ENCODE assay signal across 8 cellular contexts in the genomic region with DNA sequence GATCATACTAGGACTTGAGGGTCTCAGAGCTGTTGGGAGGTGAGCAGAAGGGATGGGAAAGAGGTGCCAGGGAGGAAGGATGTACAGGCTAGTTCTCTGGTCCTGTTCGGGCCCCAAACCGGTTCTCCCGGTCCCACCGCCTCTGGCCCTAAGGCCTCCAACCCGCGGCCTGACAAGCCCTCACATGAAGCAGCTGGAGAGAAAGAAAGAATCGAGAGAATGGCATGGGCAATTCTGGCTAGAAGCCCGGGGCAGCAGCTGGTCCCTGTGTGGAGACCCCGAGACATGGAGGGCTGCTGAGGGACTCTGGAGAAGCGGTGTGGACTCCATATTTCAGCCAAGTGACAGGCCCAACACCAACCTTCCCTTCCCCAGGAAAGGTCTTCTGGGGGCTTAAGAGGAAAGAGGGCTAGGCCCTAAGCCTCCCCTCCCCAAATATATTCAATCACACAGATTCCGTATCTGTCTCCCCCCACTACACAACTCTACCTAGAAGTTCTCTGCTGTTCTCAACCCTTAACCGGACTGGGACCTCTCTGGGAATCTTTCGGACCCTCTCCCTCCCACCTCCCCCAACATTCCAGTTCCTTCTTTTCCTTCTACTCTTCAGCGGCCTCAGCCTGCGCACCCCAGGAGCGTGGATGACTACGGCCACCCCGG. TPM values are rescaled to one million over a fixed set of nuclear protein-coding genes. Genes with fewer than 3 reads are reported as not detected.
DNase-seq lines count a peak whose midpoint lies in the region; ATAC-seq, FAIRE-seq and TF ChIP-seq lines count a peak whose summit lies in the region.

No MANE protein-coding gene starts in this region.

- H3K27me3 ChIP-seq in bronchial epithelial cell (ENCODE audit: control insufficient read depth, insufficient read depth, low read length) (no peaks in the 10 kb centered on the region), liver (ENCODE audit: control insufficient read depth in 4 of 4, insufficient read depth in 4 of 4, low read length in 3 of 4) (no peaks in the 10 kb centered on the region), suprapubic skin (no peaks in the 10 kb centered on the region)

- H3K9me3 ChIP-seq in liver (ENCODE audit: control insufficient read depth in 4 of 4, low read length in 3 of 4): no peaks in the 10 kb centered on the region
- H3K9me3 ChIP-seq in suprapubic skin: no peaks in the 10 kb centered on the region

- H3K27ac ChIP-seq in liver (ENCODE audit: low read depth in 1 of 2, low read length in 2 of 2): peak overlapping the region; percentile 91 to 94
- H3K27ac ChIP-seq in suprapubic skin: peak overlapping the region; percentile 95

- no peak for TF ChIP-seq RAD21 in liver (IDR thresholded peaks at IDR 0.05)

- peak overlapping the region; percentile 94 to 95 for H3K9ac ChIP-seq in liver (ENCODE audit: low read depth in 1 of 2, low read length in 2 of 2)

- peaks cover 15% of the 10 kb centered on the region for H3K36me3 ChIP-seq in bronchial epithelial cell (ENCODE audit: control insufficient read depth, insufficient read depth, low read length)
- peaks cover 2 to 24% (median 19%) of the 10 kb centered on the region in 4 donors for H3K36me3 ChIP-seq in liver (ENCODE audit: control insufficient read depth in 4 of 4, insufficient read depth in 3 of 4, low read depth in 1 of 4, low read length in 3 of 4)
- H3K36me3 ChIP-seq in suprapubic skin: peaks cover 23% of the 10 kb centered on the region

- FAIRE-seq in bronchial epithelial cell (lab: Jason Lieb, UNC) (no peak), HTR-8/SVneo (lab: Jason Lieb, UNC) (no peak)

- H3K4me3 ChIP-seq in bronchial epithelial cell (ENCODE audit: low read depth, low read length) (peak overlapping the region; percentile 92), liver (ENCODE audit: low read depth in 1 of 3, low read length in 3 of 3) (peak overlapping the region; percentile 68 to 96 (median 85)), suprapubic skin (peak overlapping the region; percentile 85)

- no peak for TF ChIP-seq POLR2A in suprapubic skin (IDR thresholded peaks at IDR 0.05)

- H3K4me1 ChIP-seq in liver (ENCODE audit: control insufficient read depth in 4 of 4, insufficient read depth in 4 of 4, low read length in 3 of 4) (peaks cover 3 to 46% (median 35%) of the 10 kb centered on the region in 4 donors), suprapubic skin (peaks cover 45% of the 10 kb centered on the region)

- 5% methylated on average over 18 of the region's 18 CpGs for WGBS in liver
- WGBS in suprapubic skin: under 1% methylated on average over 18 of the region's 18 CpGs

- no peak for TF ChIP-seq CTCF in bronchial epithelial cell (IDR thresholded peaks at IDR 0.05; ENCODE audit: insufficient read depth, low read length, severe bottlenecking)
- TF ChIP-seq CTCF in liver (IDR thresholded peaks at IDR 0.05; ENCODE audit: low read depth, low read length, missing input control): no peak
- TF ChIP-seq CTCF in suprapubic skin (IDR thresholded peaks at IDR 0.05): no peak

- ATAC-seq in HG03521 (IDR thresholded peaks at IDR 0.05; ENCODE audit: unreplicated experiment): no peak

- no peak for TF ChIP-seq EP300 in suprapubic skin (IDR thresholded peaks at IDR 0.05)

- DNase-seq in activated CD4-positive, CD25-positive, alpha-beta regulatory T cell treated with anti-CD3 and anti-CD28 coated beads, Interleukin-2, amount 50 U/mL, for 72 hours: peak; percentile 39
- DNase-seq in activated CD4-positive, CD25-positive, alpha-beta regulatory T cell (lab: John Stamatoyannopoulos, UW): no peak
- peak; percentile 88 for DNase-seq in NCI-H526 treated with DMSO at 0.1 percent for 48 hours (lab: John Stamatoyannopoulos, UW)
- peak; percentile 84 for DNase-seq in bronchial epithelial cell (ENCODE audit: low read depth)
- peak; percentile 83 to 85 for DNase-seq in suprapubic skin (ENCODE audit: low spot score in 2 of 2)
- no peak for DNase-seq in HTR-8/SVneo (ENCODE audit: insufficient read length, low spot score)

TF ChIP-seq in liver, 16 proteins besides CTCF, POLR2A, EP300 and RAD21:
- TF ChIP-seq NR2F2 (IDR thresholded peaks at IDR 0.05) (no peak), HNF4A (conservative IDR thresholded peaks at IDR 0.05) (no peak), JUND (IDR thresholded peaks at IDR 0.05) (no peak), HNF4G (IDR thresholded peaks at IDR 0.05) (no peak), FOXA1 (IDR thresholded peaks at IDR 0.05) (no peak)
- TF ChIP-seq, protein P1, sequence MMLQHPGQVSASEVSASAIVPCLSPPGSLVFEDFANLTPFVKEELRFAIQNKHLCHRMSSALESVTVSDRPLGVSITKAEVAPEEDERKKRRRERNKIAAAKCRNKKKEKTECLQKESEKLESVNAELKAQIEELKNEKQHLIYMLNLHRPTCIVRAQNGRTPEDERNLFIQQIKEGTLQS (IDR thresholded peaks at IDR 0.05): no peak
- TF ChIP-seq, protein P2, sequence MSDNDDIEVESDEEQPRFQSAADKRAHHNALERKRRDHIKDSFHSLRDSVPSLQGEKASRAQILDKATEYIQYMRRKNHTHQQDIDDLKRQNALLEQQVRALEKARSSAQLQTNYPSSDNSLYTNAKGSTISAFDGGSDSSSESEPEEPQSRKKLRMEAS (IDR thresholded peaks at IDR 0.05): no peak

RNA-seq across cellular contexts. Expression of a gene that starts 0.6 kb away (rescaled TPM):
- total RNA-seq in bronchial epithelial cell: 81.6 and 125 TPM in 2 replicates
- 10 to 100 TPM; 16.7 to 28.1 TPM for total RNA-seq in liver
- 10 to 100 TPM in 1 of 2 donors, 1 to 10 TPM in 1; 9.5 to 16.7 TPM for polyA plus RNA-seq in liver
- 100 to 1,000 TPM; 109 to 122 (median 115) TPM for total RNA-seq in suprapubic skin

RNA-seq across cellular contexts. Expression of a gene that starts 1.4 kb away (rescaled TPM):
- total RNA-seq in bronchial epithelial cell (0.79 and 4.4 TPM in 2 replicates), liver (under 1 TPM; 0.17 to 0.23 TPM), suprapubic skin (1 to 10 TPM in 3 of 4 donors, under 1 TPM in 1; 0.24 to 1.5 (median 1.2) TPM)
- polyA plus RNA-seq in liver: under 1 TPM; 0.31 to 0.64 TPM

RNA-seq across cellular contexts. Expression of a gene that starts 11.3 kb away (rescaled TPM):
- 0.53 and 0.64 TPM in 2 replicates for total RNA-seq in bronchial epithelial cell
- 1 to 10 TPM; 1.5 to 2.2 TPM for total RNA-seq in liver
- polyA plus RNA-seq in liver: 10 to 100 TPM in 1 of 2 donors, 1 to 10 TPM in 1; 4.3 to 11.2 TPM
- total RNA-seq in suprapubic skin: 1 to 10 TPM; 2.7 to 4.7 (median 3.9) TPM

RNA-seq across cellular contexts. Expression of a gene that starts 11.7 kb away (rescaled TPM):
- total RNA-seq in bronchial epithelial cell: 10.8 and 19.3 TPM in 2 replicates
- 10 to 100 TPM in 1 of 2 donors, 1 to 10 TPM in 1; 7.3 to 13.3 TPM for total RNA-seq in liver
- 1 to 10 TPM in 1 of 2 donors, under 1 TPM in 1; 0.94 to 1.6 TPM for polyA plus RNA-seq in liver
- 10 to 100 TPM; 16.2 to 20.6 (median 18.1) TPM for total RNA-seq in suprapubic skin

RNA-seq across cellular contexts. Expression of a gene that starts 22.4 kb away (rescaled TPM):
- total RNA-seq in bronchial epithelial cell: 4.7 and 68.1 TPM in 2 replicates
- under 1 TPM; 0.09 to 0.84 TPM for total RNA-seq in liver
- under 1 TPM; 0.13 to 0.15 TPM for polyA plus RNA-seq in liver
- 100 to 1,000 TPM; 196 to 492 (median 251) TPM for total RNA-seq in suprapubic skin

Comparison
In these comparisons a context has a peak if more than half of its experiments do, and no peak if none do; other contexts are left out.
1. DNase-seq: peak in activated CD4-positive, CD25-positive, alpha-beta regulatory T cell treated with anti-CD3 and anti-CD28 coated beads, Interleukin-2, amount 50 U/mL, for 72 hours (single experiment), NCI-H526 treated with DMSO at 0.1 percent for 48 hours (single experiment), bronchial epithelial cell (single experiment) and suprapubic skin (2 of 2); none in activated CD4-positive, CD25-positive, alpha-beta regulatory T cell (0 of 4) and HTR-8/SVneo (single experiment).
2. Peak in every context shown above with its lines, with median percentiles within 50 percentile points of each other: H3K4me3 ChIP-seq.